1 cellular context compared by ENCODE assay signal in the genomic region with DNA sequence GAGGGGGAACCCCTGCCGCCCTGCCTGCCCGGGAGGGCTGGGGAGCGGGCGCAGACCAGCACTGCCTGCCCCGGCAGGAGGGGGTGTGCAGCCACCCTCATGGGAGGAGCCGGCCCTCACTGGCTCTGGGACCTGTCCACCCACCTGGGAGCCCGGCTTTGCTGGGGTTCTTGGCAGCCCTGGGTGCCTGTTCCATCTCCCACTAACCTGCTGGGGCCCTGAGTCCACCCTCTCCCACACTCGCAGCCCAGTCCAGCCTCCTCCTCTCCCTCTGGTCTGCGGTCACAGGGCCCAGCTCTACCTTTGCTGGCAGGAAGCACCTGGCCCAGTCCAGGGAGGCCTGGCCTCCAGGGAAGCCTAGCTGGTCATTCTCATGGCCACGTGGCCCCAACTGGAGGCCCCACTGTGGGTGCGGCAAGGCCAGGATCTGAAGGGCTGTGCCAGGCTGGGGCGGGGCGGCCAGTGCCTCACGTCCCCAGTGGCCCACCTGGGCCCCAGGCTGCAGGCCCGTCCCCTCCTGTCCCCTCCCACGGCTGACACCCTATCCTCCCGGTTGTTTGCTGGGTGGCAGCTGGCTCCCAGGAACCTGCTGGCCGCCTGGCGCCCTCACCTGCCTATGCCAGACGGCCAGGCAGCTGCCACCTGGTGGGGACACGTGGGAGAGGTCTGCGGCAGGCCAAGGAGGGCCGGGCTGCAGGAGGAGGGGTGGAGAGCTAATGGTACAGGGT.
TF ChIP-seq lines count a peak whose summit lies in the region.

A gene (minus strand): TSS at position 393 of the 728 bp plus-strand sequence. CDS start 721 bp downstream, outside the sequence.

TF ChIP-seq in HepG2, 621 proteins besides CTCF, POLR2A, EP300 and RAD21 (continued from another document and continues in another):
- peak; percentile 56; the same call in 1 of the 2 replicates for TF ChIP-seq ZSCAN22 (CRISPR knock-in tag; IDR thresholded peaks at IDR 0.05)
- TF ChIP-seq GPN1 (CRISPR knock-in tag; IDR thresholded peaks at IDR 0.05; ENCODE audit: borderline replicate concordance): no peak
- peak; percentile 33 for TF ChIP-seq SRSF1 (optimal IDR thresholded peaks at IDR 0.05; ENCODE audit: low read depth, low read length)
- TF ChIP-seq ZNF17 (CRISPR knock-in tag; IDR thresholded peaks at IDR 0.05): no peak
- TF ChIP-seq ZNF484 (CRISPR knock-in tag; IDR thresholded peaks at IDR 0.05; ENCODE audit: borderline replicate concordance, low read depth): no peak
- TF ChIP-seq, protein P1, sequence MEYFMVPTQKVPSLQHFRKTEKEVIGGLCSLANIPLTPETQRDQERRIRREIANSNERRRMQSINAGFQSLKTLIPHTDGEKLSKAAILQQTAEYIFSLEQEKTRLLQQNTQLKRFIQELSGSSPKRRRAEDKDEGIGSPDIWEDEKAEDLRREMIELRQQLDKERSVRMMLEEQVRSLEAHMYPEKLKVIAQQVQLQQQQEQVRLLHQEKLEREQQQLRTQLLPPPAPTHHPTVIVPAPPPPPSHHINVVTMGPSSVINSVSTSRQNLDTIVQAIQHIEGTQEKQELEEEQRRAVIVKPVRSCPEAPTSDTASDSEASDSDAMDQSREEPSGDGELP (IDR thresholded peaks at IDR 0.05; ENCODE audit: borderline replicate concordance, low read depth): peak; percentile 92
- peak; percentile 99 for TF ChIP-seq ZFX (CRISPR knock-in tag; IDR thresholded peaks at IDR 0.05; ENCODE audit: low read depth)
- peak; percentile 68; the same call in 1 of the 2 replicates for TF ChIP-seq ZNF337 (CRISPR knock-in tag; IDR thresholded peaks at IDR 0.05; ENCODE audit: borderline replicate concordance, low read depth)
- TF ChIP-seq HNRNPL (IDR thresholded peaks at IDR 0.05; ENCODE audit: low read depth, low read length): peak; percentile 98
- no peak for TF ChIP-seq NBN (conservative IDR thresholded peaks at IDR 0.05)
- TF ChIP-seq, protein P2, sequence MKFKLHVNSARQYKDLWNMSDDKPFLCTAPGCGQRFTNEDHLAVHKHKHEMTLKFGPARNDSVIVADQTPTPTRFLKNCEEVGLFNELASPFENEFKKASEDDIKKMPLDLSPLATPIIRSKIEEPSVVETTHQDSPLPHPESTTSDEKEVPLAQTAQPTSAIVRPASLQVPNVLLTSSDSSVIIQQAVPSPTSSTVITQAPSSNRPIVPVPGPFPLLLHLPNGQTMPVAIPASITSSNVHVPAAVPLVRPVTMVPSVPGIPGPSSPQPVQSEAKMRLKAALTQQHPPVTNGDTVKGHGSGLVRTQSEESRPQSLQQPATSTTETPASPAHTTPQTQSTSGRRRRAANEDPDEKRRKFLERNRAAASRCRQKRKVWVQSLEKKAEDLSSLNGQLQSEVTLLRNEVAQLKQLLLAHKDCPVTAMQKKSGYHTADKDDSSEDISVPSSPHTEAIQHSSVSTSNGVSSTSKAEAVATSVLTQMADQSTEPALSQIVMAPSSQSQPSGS (CRISPR knock-in tag; IDR thresholded peaks at IDR 0.05): peak; percentile 42; the same call in 1 of the 2 replicates
- TF ChIP-seq, protein P3, sequence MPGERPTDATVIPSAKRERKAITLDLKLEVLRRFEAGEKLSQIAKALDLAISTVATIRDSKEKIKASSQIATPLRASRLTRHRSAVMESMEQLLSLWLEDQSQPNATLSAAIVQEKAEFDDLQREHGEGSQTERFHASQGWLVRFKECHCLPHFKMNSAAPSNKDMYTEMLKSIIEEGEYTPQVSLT (CRISPR knock-in tag; IDR thresholded peaks at IDR 0.05; ENCODE audit: borderline replicate concordance, low read depth): no peak
- peak; percentile 87 for TF ChIP-seq ZNF264 (CRISPR knock-in tag; IDR thresholded peaks at IDR 0.05)
- TF ChIP-seq, protein P4, sequence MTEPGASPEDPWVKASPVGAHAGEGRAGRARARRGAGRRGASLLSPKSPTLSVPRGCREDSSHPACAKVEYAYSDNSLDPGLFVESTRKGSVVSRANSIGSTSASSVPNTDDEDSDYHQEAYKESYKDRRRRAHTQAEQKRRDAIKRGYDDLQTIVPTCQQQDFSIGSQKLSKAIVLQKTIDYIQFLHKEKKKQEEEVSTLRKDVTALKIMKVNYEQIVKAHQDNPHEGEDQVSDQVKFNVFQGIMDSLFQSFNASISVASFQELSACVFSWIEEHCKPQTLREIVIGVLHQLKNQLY (CRISPR knock-in tag; IDR thresholded peaks at IDR 0.05): peak; percentile 84; the same call in 1 of the 2 replicates
- TF ChIP-seq, protein P5, sequence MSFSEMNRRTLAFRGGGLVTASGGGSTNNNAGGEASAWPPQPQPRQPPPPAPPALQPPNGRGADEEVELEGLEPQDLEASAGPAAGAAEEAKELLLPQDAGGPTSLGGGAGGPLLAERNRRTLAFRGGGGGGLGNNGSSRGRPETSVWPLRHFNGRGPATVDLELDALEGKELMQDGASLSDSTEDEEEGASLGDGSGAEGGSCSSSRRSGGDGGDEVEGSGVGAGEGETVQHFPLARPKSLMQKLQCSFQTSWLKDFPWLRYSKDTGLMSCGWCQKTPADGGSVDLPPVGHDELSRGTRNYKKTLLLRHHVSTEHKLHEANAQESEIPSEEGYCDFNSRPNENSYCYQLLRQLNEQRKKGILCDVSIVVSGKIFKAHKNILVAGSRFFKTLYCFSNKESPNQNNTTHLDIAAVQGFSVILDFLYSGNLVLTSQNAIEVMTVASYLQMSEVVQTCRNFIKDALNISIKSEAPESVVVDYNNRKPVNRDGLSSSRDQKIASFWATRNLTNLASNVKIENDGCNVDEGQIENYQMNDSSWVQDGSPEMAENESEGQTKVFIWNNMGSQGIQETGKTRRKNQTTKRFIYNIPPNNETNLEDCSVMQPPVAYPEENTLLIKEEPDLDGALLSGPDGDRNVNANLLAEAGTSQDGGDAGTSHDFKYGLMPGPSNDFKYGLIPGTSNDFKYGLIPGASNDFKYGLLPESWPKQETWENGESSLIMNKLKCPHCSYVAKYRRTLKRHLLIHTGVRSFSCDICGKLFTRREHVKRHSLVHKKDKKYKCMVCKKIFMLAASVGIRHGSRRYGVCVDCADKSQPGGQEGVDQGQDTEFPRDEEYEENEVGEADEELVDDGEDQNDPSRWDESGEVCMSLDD (CRISPR knock-in tag; IDR thresholded peaks at IDR 0.05; ENCODE audit: borderline replicate concordance): peak; percentile 80; the same call in 1 of the 2 replicates
- peak; percentile 81 for TF ChIP-seq RFXAP (CRISPR knock-in tag; IDR thresholded peaks at IDR 0.05; ENCODE audit: borderline replicate concordance)
- TF ChIP-seq, protein P6, sequence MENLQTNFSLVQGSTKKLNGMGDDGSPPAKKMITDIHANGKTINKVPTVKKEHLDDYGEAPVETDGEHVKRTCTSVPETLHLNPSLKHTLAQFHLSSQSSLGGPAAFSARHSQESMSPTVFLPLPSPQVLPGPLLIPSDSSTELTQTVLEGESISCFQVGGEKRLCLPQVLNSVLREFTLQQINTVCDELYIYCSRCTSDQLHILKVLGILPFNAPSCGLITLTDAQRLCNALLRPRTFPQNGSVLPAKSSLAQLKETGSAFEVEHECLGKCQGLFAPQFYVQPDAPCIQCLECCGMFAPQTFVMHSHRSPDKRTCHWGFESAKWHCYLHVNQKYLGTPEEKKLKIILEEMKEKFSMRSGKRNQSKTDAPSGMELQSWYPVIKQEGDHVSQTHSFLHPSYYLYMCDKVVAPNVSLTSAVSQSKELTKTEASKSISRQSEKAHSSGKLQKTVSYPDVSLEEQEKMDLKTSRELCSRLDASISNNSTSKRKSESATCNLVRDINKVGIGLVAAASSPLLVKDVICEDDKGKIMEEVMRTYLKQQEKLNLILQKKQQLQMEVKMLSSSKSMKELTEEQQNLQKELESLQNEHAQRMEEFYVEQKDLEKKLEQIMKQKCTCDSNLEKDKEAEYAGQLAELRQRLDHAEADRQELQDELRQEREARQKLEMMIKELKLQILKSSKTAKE (CRISPR knock-in tag; IDR thresholded peaks at IDR 0.05; ENCODE audit: borderline replicate concordance): peak; percentile 58; the same call in 1 of the 2 replicates
- TF ChIP-seq CENPX (CRISPR knock-in tag; IDR thresholded peaks at IDR 0.05): no peak
- TF ChIP-seq ZNF274 (CRISPR knock-in tag; IDR thresholded peaks at IDR 0.05): peak; percentile 92; the same call in 1 of the 2 replicates
- TF ChIP-seq, protein P7, sequence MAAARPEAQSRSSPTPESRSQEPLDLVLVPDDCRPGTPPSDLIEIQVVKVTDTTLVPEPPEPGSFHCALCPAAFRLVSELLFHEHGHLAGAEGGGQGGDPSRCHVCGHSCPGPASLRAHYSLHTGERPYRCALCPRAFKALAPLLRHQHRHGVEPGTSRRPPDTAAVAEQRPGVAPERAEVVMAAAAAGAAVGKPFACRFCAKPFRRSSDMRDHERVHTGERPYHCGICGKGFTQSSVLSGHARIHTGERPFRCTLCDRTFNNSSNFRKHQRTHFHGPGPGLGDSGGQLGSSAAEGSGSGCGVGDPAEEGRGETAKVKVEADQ (CRISPR knock-in tag; IDR thresholded peaks at IDR 0.05; ENCODE audit: borderline replicate concordance): 0 out of 2 replicates have a peak, but pooled peaks have one; percentile 44
- TF ChIP-seq, protein P8, sequence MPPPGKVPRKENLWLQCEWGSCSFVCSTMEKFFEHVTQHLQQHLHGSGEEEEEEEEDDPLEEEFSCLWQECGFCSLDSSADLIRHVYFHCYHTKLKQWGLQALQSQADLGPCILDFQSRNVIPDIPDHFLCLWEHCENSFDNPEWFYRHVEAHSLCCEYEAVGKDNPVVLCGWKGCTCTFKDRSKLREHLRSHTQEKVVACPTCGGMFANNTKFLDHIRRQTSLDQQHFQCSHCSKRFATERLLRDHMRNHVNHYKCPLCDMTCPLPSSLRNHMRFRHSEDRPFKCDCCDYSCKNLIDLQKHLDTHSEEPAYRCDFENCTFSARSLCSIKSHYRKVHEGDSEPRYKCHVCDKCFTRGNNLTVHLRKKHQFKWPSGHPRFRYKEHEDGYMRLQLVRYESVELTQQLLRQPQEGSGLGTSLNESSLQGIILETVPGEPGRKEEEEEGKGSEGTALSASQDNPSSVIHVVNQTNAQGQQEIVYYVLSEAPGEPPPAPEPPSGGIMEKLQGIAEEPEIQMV (CRISPR knock-in tag; IDR thresholded peaks at IDR 0.05; ENCODE audit: low read depth): no peak
- peak; percentile 40; the same call in 1 of the 2 replicates for TF ChIP-seq KDM3A (CRISPR knock-in tag; IDR thresholded peaks at IDR 0.05; ENCODE audit: low read depth)
- no peak for TF ChIP-seq SP1 (IDR thresholded peaks at IDR 0.05)
- TF ChIP-seq SP1 (CRISPR knock-in tag; IDR thresholded peaks at IDR 0.05): peak; percentile 40; the same call in 1 of the 2 replicates
- TF ChIP-seq ZMYM4 (CRISPR knock-in tag; IDR thresholded peaks at IDR 0.05): 0 out of 2 replicates have a peak, but pooled peaks have one; percentile 12
- TF ChIP-seq ZNF292 (CRISPR knock-in tag; IDR thresholded peaks at IDR 0.05; ENCODE audit: borderline replicate concordance, low read depth): peak; percentile 76; the same call in 1 of the 2 replicates
- 0 out of 2 replicates have a peak, but pooled peaks have one; percentile 58 for TF ChIP-seq TEAD2 (CRISPR knock-in tag; IDR thresholded peaks at IDR 0.05)
- peak; percentile 90; the same call in 1 of the 2 replicates for TF ChIP-seq ZNF331 (CRISPR knock-in tag; IDR thresholded peaks at IDR 0.05)
- TF ChIP-seq, protein P9, sequence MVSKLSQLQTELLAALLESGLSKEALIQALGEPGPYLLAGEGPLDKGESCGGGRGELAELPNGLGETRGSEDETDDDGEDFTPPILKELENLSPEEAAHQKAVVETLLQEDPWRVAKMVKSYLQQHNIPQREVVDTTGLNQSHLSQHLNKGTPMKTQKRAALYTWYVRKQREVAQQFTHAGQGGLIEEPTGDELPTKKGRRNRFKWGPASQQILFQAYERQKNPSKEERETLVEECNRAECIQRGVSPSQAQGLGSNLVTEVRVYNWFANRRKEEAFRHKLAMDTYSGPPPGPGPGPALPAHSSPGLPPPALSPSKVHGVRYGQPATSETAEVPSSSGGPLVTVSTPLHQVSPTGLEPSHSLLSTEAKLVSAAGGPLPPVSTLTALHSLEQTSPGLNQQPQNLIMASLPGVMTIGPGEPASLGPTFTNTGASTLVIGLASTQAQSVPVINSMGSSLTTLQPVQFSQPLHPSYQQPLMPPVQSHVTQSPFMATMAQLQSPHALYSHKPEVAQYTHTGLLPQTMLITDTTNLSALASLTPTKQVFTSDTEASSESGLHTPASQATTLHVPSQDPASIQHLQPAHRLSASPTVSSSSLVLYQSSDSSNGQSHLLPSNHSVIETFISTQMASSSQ (IDR thresholded peaks at IDR 0.05; ENCODE audit: low read depth): no peak
- TF ChIP-seq, protein P9 (CRISPR knock-in tag; IDR thresholded peaks at IDR 0.05; ENCODE audit: borderline replicate concordance): peak; percentile 32; the same call in 1 of the 2 replicates
- TF ChIP-seq ZNF556 (CRISPR knock-in tag; IDR thresholded peaks at IDR 0.05; ENCODE audit: borderline replicate concordance): 0 out of 2 replicates have a peak, but pooled peaks have one; percentile 23
- TF ChIP-seq BCL6 (CRISPR knock-in tag; IDR thresholded peaks at IDR 0.05): peak; percentile 59
- TF ChIP-seq, protein P10, sequence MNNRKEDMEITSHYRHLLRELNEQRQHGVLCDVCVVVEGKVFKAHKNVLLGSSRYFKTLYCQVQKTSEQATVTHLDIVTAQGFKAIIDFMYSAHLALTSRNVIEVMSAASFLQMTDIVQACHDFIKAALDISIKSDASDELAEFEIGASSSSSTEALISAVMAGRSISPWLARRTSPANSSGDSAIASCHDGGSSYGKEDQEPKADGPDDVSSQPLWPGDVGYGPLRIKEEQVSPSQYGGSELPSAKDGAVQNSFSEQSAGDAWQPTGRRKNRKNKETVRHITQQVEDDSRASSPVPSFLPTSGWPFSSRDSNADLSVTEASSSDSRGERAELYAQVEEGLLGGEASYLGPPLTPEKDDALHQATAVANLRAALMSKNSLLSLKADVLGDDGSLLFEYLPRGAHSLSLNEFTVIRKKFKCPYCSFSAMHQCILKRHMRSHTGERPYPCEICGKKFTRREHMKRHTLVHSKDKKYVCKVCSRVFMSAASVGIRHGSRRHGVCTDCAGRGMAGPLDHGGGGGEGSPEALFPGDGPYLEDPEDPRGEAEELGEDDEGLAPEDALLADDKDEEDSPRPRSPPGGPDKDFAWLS (CRISPR knock-in tag; IDR thresholded peaks at IDR 0.05; ENCODE audit: borderline replicate concordance): no peak
- no peak for TF ChIP-seq NFKBIZ (CRISPR knock-in tag; IDR thresholded peaks at IDR 0.05)
- TF ChIP-seq NR2F6 (IDR thresholded peaks at IDR 0.05): no peak
- peak; percentile 76 for TF ChIP-seq NR2F6 (CRISPR knock-in tag; IDR thresholded peaks at IDR 0.05)
- TF ChIP-seq MEF2D (CRISPR knock-in tag; IDR thresholded peaks at IDR 0.05): 0 out of 2 replicates have a peak, but pooled peaks have one; percentile 19
- TF ChIP-seq EED (CRISPR knock-in tag; IDR thresholded peaks at IDR 0.05): no peak
- no peak for TF ChIP-seq ZNF761 (CRISPR knock-in tag; conservative IDR thresholded peaks at IDR 0.05)
- no peak for TF ChIP-seq RFX5 (IDR thresholded peaks at IDR 0.05; ENCODE audit: low read depth, low read length)
- TF ChIP-seq ZNF160 (CRISPR knock-in tag; IDR thresholded peaks at IDR 0.05): peak; percentile 81
- TF ChIP-seq ZNF546 (CRISPR knock-in tag; conservative IDR thresholded peaks at IDR 0.05): 0 out of 2 replicates have a peak, but pooled peaks have one; percentile 55
- TF ChIP-seq YEATS2 (CRISPR knock-in tag; IDR thresholded peaks at IDR 0.05; ENCODE audit: borderline replicate concordance): peak; percentile 74; the same call in 1 of the 2 replicates
